In the genomic region with DNA sequence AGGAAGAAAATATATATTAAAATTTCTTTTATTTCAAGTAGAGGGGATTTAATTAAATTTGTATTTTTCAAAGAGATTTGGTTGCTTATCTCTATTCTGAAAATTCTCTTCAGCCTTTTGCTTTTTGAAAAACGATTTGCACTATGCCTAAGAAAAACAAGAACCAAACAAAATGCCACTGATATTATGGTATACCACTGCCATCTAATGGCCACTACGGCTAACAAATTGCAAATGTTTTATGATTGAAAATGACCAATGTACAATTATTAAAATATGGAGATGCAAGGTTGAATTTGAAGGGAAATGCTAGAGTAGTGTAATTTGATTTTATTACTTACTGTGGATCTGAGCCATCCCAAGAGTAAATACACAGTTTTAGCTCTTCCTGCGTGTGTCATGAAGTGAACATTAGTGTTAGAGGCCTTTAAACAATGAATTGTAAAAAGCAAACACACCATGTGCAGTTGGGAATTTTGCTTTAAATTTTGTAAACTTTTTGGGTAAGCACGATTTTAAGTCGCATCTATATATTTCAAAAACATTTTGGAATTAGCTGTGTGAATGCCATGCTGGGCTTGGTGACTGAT, we compare ENCODE assay signal across 9 cellular contexts.
DNase-seq lines count a peak whose midpoint lies in the region; ATAC-seq and TF ChIP-seq lines count a peak whose summit lies in the region.
"Had no signal": no experiment of that assay in that cellular context is flagged by ENCODE, and none has a peak within 500 bp of the region (broad histone marks: within the 10 kb centered on the region; RNA-seq: fewer than 3 reads in every experiment).

No MANE protein-coding gene starts in this region.

- TF ChIP-seq CTCF in Panc1 (IDR thresholded peaks at IDR 0.05) = peak; percentile 49; the same call in 1 of the 2 replicates
- TF ChIP-seq CTCF in endothelial cell (IDR thresholded peaks at IDR 0.05; ENCODE audit: unreplicated experiment) = peak; percentile 63
- peak; percentile 87 for TF ChIP-seq CTCF in neural cell (IDR thresholded peaks at IDR 0.05; ENCODE audit: poor library complexity, severe bottlenecking)

- no peak overlapping the region for H3K27ac Mint-ChIP-seq in endothelial cell (ENCODE audit: unreplicated experiment)
- H3K27ac Mint-ChIP-seq: naive thymus-derived CD8-positive, alpha-beta T cell had no signal

- H3K4me3 ChIP-seq in Panc1 (ENCODE audit: low read depth in 2 of 2, low read length in 2 of 2) (no peak overlapping the region), neural cell (ENCODE audit: low read length) (no peak overlapping the region)

- H3K36me3 ChIP-seq in Panc1 (ENCODE audit: control insufficient read depth, insufficient read depth, low read length) (no peaks in the 10 kb centered on the region), neural cell (ENCODE audit: insufficient read depth, low read length) (no peaks in the 10 kb centered on the region)

- H4K20me1 ChIP-seq in neural cell (ENCODE audit: insufficient read depth) = no peaks in the 10 kb centered on the region

- H3K36me3 Mint-ChIP-seq in endothelial cell (ENCODE audit: low read depth, unreplicated experiment) = no peaks in the 10 kb centered on the region
- H3K36me3 Mint-ChIP-seq: naive thymus-derived CD8-positive, alpha-beta T cell had no signal

- H3K27me3 ChIP-seq in Panc1 (ENCODE audit: control insufficient read depth, insufficient read depth, low read length) (no peaks in the 10 kb centered on the region), neural cell (ENCODE audit: insufficient read depth, low read depth, low read length) (no peaks in the 10 kb centered on the region)

- H3K4me1 ChIP-seq in Panc1 (ENCODE audit: control insufficient read depth, insufficient read depth, low read length) = no peaks in the 10 kb centered on the region

- CTCF ChIA-PET in Panc1 (lab: Charles Lee) = no interaction called here

- TF ChIP-seq EP300 in neural cell (conservative IDR thresholded peaks at IDR 0.05; ENCODE audit: poor library complexity, severe bottlenecking) = no peak

- H3K27ac ChIP-seq in Panc1 (ENCODE audit: low read length) (no peak overlapping the region), neural cell (ENCODE audit: low read length) (no peak overlapping the region)

- no peak overlapping the region for H3K4me3 Mint-ChIP-seq in endothelial cell (ENCODE audit: unreplicated experiment)
- H3K4me3 Mint-ChIP-seq: naive thymus-derived CD8-positive, alpha-beta T cell had no signal

- H3K9me3 Mint-ChIP-seq in endothelial cell (ENCODE audit: unreplicated experiment) = no peaks in the 10 kb centered on the region
- H3K9me3 Mint-ChIP-seq: naive thymus-derived CD8-positive, alpha-beta T cell had no signal

- intact Hi-C loops in Panc1 (cut with micrococcal nuclease; ENCODE audit: unreplicated experiment) = loop anchor here (2.0 kb wide), 1 partner anchor 1190 kb away; no protein-coding TSS in a partner anchor

- peak; percentile 30 for DNase-seq in D341Med (ENCODE audit: low spot score)
- peak; percentile 15 for DNase-seq in Panc1 (ENCODE audit: low read depth, low spot score)
- DNase-seq in endothelial cell (ENCODE audit: low spot score) = peak; percentile 7

- ATAC-seq in HG02885 (IDR thresholded peaks at IDR 0.05; ENCODE audit: poor library complexity, unreplicated experiment) = peak; percentile 58
- no peak for ATAC-seq in Panc1
- no peak for ATAC-seq in GM21786 (IDR thresholded peaks at IDR 0.05; ENCODE audit: unreplicated experiment)
- ATAC-seq in HG03159 (IDR thresholded peaks at IDR 0.05; ENCODE audit: unreplicated experiment) = no peak
- ATAC-seq in HG03565 (IDR thresholded peaks at IDR 0.05; ENCODE audit: unreplicated experiment) = no peak
- ATAC-seq: naive thymus-derived CD8-positive, alpha-beta T cell had no signal

- no peaks in the 10 kb centered on the region for H3K9me2 ChIP-seq in neural cell (ENCODE audit: insufficient read depth, low read length)

- no peaks in the 10 kb centered on the region for H3K27me3 Mint-ChIP-seq in endothelial cell (ENCODE audit: unreplicated experiment)

- H3K9ac ChIP-seq in neural cell (ENCODE audit: low read length) = no peak overlapping the region

- no peaks in the 10 kb centered on the region for H3F3A ChIP-seq in neural cell (ENCODE audit: insufficient read depth, low read length, poor library complexity, severe bottlenecking)

- peak; percentile 93 for TF ChIP-seq RAD21 in neural cell (conservative IDR thresholded peaks at IDR 0.05)

- H2AFZ ChIP-seq in neural cell (ENCODE audit: low read depth, low read length) = no peak overlapping the region

- H3K4me2 ChIP-seq in neural cell (ENCODE audit: low read length) = no peak overlapping the region

- no TSS peak for BruUV-seq in Panc1 (replicated peaks; lab: Mats Ljungman, UMichigan)

- H3K79me2 ChIP-seq in neural cell (replicated peaks; ENCODE audit: insufficient read depth, low read length) = no peaks in the 10 kb centered on the region

- in situ Hi-C loops in Panc1 (cut with HindIII; ENCODE audit: low pct_unique_long_range_greater_than_20kb, low sequenced_read_pairs) = no loop called here

- no peaks in the 10 kb centered on the region for H3K4me1 Mint-ChIP-seq in endothelial cell (ENCODE audit: unreplicated experiment)
- H3K4me1 Mint-ChIP-seq: naive thymus-derived CD8-positive, alpha-beta T cell had no signal

- H3K9me3 ChIP-seq in Panc1 (ENCODE audit: control insufficient read depth, insufficient read depth, low read depth, low read length) (no peaks in the 10 kb centered on the region), neural cell (ENCODE audit: low read length) (no peaks in the 10 kb centered on the region)

- POLR2A ChIA-PET in Panc1 (lab: Charles Lee) = no interaction called here

TF ChIP-seq in neural cell, 6 proteins besides CTCF, POLR2A, EP300 and RAD21:
- peak; percentile 95 for TF ChIP-seq SMC3 (conservative IDR thresholded peaks at IDR 0.05; ENCODE audit: poor library complexity)
- TF ChIP-seq, protein P1, sequence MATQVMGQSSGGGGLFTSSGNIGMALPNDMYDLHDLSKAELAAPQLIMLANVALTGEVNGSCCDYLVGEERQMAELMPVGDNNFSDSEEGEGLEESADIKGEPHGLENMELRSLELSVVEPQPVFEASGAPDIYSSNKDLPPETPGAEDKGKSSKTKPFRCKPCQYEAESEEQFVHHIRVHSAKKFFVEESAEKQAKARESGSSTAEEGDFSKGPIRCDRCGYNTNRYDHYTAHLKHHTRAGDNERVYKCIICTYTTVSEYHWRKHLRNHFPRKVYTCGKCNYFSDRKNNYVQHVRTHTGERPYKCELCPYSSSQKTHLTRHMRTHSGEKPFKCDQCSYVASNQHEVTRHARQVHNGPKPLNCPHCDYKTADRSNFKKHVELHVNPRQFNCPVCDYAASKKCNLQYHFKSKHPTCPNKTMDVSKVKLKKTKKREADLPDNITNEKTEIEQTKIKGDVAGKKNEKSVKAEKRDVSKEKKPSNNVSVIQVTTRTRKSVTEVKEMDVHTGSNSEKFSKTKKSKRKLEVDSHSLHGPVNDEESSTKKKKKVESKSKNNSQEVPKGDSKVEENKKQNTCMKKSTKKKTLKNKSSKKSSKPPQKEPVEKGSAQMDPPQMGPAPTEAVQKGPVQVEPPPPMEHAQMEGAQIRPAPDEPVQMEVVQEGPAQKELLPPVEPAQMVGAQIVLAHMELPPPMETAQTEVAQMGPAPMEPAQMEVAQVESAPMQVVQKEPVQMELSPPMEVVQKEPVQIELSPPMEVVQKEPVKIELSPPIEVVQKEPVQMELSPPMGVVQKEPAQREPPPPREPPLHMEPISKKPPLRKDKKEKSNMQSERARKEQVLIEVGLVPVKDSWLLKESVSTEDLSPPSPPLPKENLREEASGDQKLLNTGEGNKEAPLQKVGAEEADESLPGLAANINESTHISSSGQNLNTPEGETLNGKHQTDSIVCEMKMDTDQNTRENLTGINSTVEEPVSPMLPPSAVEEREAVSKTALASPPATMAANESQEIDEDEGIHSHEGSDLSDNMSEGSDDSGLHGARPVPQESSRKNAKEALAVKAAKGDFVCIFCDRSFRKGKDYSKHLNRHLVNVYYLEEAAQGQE (IDR thresholded peaks at IDR 0.05; ENCODE audit: borderline replicate concordance) = no peak
